25 cellular contexts compared by ENCODE assay signal in genomic region chr13:73069206-73069815, GRCh38. TPM values are rescaled to one million over a fixed set of nuclear protein-coding genes. Genes with fewer than 3 reads are reported as not detected.
DNase-seq lines count a peak whose midpoint lies in the region; ATAC-seq and TF ChIP-seq lines count a peak whose summit lies in the region.
"Had no signal": no experiment of that assay in that cellular context is flagged by ENCODE, and none has a peak within 500 bp of the region (broad histone marks: within the 10 kb centered on the region; RNA-seq: fewer than 3 reads in every experiment).

No MANE protein-coding gene starts in this region.

- H3K4me3 Mint-ChIP-seq in nephron = no peak overlapping the region
- H3K4me3 Mint-ChIP-seq: activated CD4-positive, alpha-beta T cell treated with anti-CD3 and anti-CD28 coated beads, Interleukin-2, amount 10 ng/mL, durations not matched to agents 7 days and 5 days; activated naive CD8-positive, alpha-beta T cell treated with anti-CD3 and anti-CD28 coated beads, Interleukin-2, amount 10 ng/mL, durations not matched to agents 7 days and 5 days; stimulated activated naive CD8-positive, alpha-beta T cell treated with anti-CD3 and anti-CD28 coated beads, Interleukin-15, amount 100 ng/mL, for 72 hours had no signal

- H3K9ac ChIP-seq in PC-3 (ENCODE audit: low read length) = no peak overlapping the region
- H3K9ac ChIP-seq in colonic mucosa (ENCODE audit: low read depth in 2 of 2, low read length in 2 of 2) = no peak overlapping the region
- H3K9ac ChIP-seq: BLaER1 had no signal

- no peaks in the 10 kb centered on the region for H3F3A ChIP-seq in PC-3 (ENCODE audit: low read length, unreplicated experiment)

- ATAC-seq in PC-3 = peak; percentile 20; the same call in 1 of the 2 replicates
- no peak for ATAC-seq in sciatic nerve
- ATAC-seq: stimulated activated naive CD8-positive, alpha-beta T cell treated with anti-CD3 and anti-CD28 coated beads, Interleukin-15, amount 100 ng/mL, for 72 hours; upper lobe of right lung had no signal

- no peaks in the 10 kb centered on the region for H3K9me2 ChIP-seq in PC-3 (replicated peaks; ENCODE audit: low read length)

- H2AFZ ChIP-seq in PC-3 (ENCODE audit: low read length) = no peak overlapping the region

- H3K9me3 Mint-ChIP-seq in nephron = no peaks in the 10 kb centered on the region
- H3K9me3 Mint-ChIP-seq: activated CD4-positive, alpha-beta T cell treated with anti-CD3 and anti-CD28 coated beads, Interleukin-2, amount 10 ng/mL, durations not matched to agents 7 days and 5 days; activated naive CD8-positive, alpha-beta T cell treated with anti-CD3 and anti-CD28 coated beads, Interleukin-2, amount 10 ng/mL, durations not matched to agents 7 days and 5 days; activated T-helper 2 cell treated with anti-CD3 and anti-CD28 coated beads, Interferon-gamma antibody, Interleukin-2, Interleukin-4, amounts not matched to agents 10 μg/mL and 5 μg/mL and 100 μg/mL, durations not matched to agents 14 hours and 24 hours and 36 hours; stimulated activated naive CD8-positive, alpha-beta T cell treated with anti-CD3 and anti-CD28 coated beads, Interleukin-15, amount 100 ng/mL, for 72 hours had no signal

- H3K27me3 Mint-ChIP-seq in nephron (ENCODE audit: low read depth) = peaks cover 10% of the 10 kb centered on the region
- H3K27me3 Mint-ChIP-seq: activated CD4-positive, alpha-beta T cell treated with anti-CD3 and anti-CD28 coated beads, Interleukin-2, amount 10 ng/mL, durations not matched to agents 7 days and 5 days; activated naive CD8-positive, alpha-beta T cell treated with anti-CD3 and anti-CD28 coated beads, Interleukin-2, amount 10 ng/mL, durations not matched to agents 7 days and 5 days; stimulated activated naive CD8-positive, alpha-beta T cell treated with anti-CD3 and anti-CD28 coated beads, Interleukin-15, amount 100 ng/mL, for 72 hours had no signal

- intact Hi-C loops in PC-3 (cut with micrococcal nuclease) = no loop called here
- intact Hi-C loops in colonic mucosa (cut with DNase I) = no loop called here
- intact Hi-C loops in sciatic nerve (cut with DNase I) = no loop called here

- no peaks in the 10 kb centered on the region for H3K9me3 ChIP-seq in PC-3 (ENCODE audit: low read length)
- no peaks in the 10 kb centered on the region for H3K9me3 ChIP-seq in colonic mucosa
- H3K9me3 ChIP-seq: BLaER1, esophagus muscularis mucosa, left ventricle myocardium inferior, prostate gland, upper lobe of right lung had no signal

- H3K79me2 ChIP-seq in PC-3 (ENCODE audit: low read length) = peaks cover 99% of the 10 kb centered on the region

- H3K27ac ChIP-seq in PC-3 (ENCODE audit: low read length) = peak overlapping the region; percentile 49
- peak overlapping the region; percentile 72 for H3K27ac ChIP-seq in colonic mucosa
- H3K27ac ChIP-seq: BLaER1, esophagus muscularis mucosa, HL-60, left ventricle myocardium inferior, prostate gland, upper lobe of right lung had no signal

- H3K36me3 ChIP-seq in PC-3 (ENCODE audit: low read depth, low read length) (peaks cover 59% of the 10 kb centered on the region), colonic mucosa (no peaks in the 10 kb centered on the region)
- H3K36me3 ChIP-seq: BLaER1, left ventricle myocardium inferior, prostate gland had no signal

- peaks cover 7% of the 10 kb centered on the region for H3K36me3 Mint-ChIP-seq in nephron (ENCODE audit: low read depth)

- BruUV-seq in PC-3 (replicated peaks; lab: Mats Ljungman, UMichigan) = no TSS peak

- peaks cover 41% of the 10 kb centered on the region for H4K20me1 ChIP-seq in PC-3 (ENCODE audit: low read length)
- H4K20me1 ChIP-seq: BLaER1 had no signal

- no peak overlapping the region for H3K4me2 ChIP-seq in PC-3 (ENCODE audit: low read length)
- H3K4me2 ChIP-seq: BLaER1 had no signal

- H3K4me1 Mint-ChIP-seq in nephron = peaks cover 46% of the 10 kb centered on the region
- H3K4me1 Mint-ChIP-seq: stimulated activated naive CD8-positive, alpha-beta T cell treated with anti-CD3 and anti-CD28 coated beads, Interleukin-15, amount 100 ng/mL, for 72 hours had no signal

- POLR2A ChIA-PET in PC-3 (lab: Charles Lee; ENCODE audit: unreplicated experiment) = interaction anchor here (0.5 to 0.6 kb wide), 3 partner anchors 14 to 426 kb away, joined by 3 to 5 read pairs (median 4); no protein-coding TSS in a partner anchor

- TF ChIP-seq CTCF in AG09309 (IDR thresholded peaks at IDR 0.05; ENCODE audit: control insufficient read depth, insufficient read depth, low read depth, low read length, missing control alignments) (no peak), PC-3 (conservative IDR thresholded peaks at IDR 0.05; ENCODE audit: low read depth, low read length) (no peak), colonic mucosa (IDR thresholded peaks at IDR 0.05) (no peak), nephron (IDR thresholded peaks at IDR 0.05; ENCODE audit: unreplicated experiment in 3 of 3) (no peak)

- CTCF ChIA-PET in PC-3 (lab: Charles Lee) = no interaction called here

- peaks cover 68% of the 10 kb centered on the region for H3K4me1 ChIP-seq in PC-3 (ENCODE audit: insufficient read depth, low read length)
- peaks cover 5% of the 10 kb centered on the region for H3K4me1 ChIP-seq in colonic mucosa
- H3K4me1 ChIP-seq: esophagus muscularis mucosa, left ventricle myocardium inferior, upper lobe of right lung had no signal

- peak; percentile 21 for DNase-seq in AG09309 (ENCODE audit: low read depth)
- DNase-seq in PC-3 = peak; percentile 51
- no peak for DNase-seq in colonic mucosa
- DNase-seq in globus pallidus (ENCODE audit: low spot score) = no peak
- DNase-seq in SIG-M5 treated with dmso at 0.1 percent for 504 hours (lab: John Stamatoyannopoulos, UW; ENCODE audit: unreplicated experiment) = no peak
- DNase-seq in sciatic nerve (ENCODE audit: low spot score) = no peak
- no peak for DNase-seq in dermis blood vessel endothelial cell
- DNase-seq: activated CD4-positive, alpha-beta T cell treated with anti-CD3 and anti-CD28 coated beads, Interleukin-2, amount 10 ng/mL, durations not matched to agents 7 days and 5 days; activated naive CD8-positive, alpha-beta T cell treated with anti-CD3 and anti-CD28 coated beads, Interleukin-2, amount 10 ng/mL, durations not matched to agents 7 days and 5 days; left ventricle myocardium inferior; midbrain; MM.1S; NCI-H2171 treated with DMSO at 0.1 percent for 48 hours; NCI-H526 treated with DMSO at 0.1 percent for 48 hours; Right ventricle myocardium superior; stimulated activated CD4-positive, alpha-beta T cell treated with anti-CD3 and anti-CD28 coated beads, Interleukin-4, amount 100 ng/mL, for 24 hours; stimulated activated naive CD8-positive, alpha-beta T cell treated with anti-CD3 and anti-CD28 coated beads, Interleukin-15, amount 100 ng/mL, for 72 hours; upper lobe of right lung had no signal

- H3K27me3 ChIP-seq in PC-3 (ENCODE audit: low read length) = no peaks in the 10 kb centered on the region
- no peaks in the 10 kb centered on the region for H3K27me3 ChIP-seq in colonic mucosa
- H3K27me3 ChIP-seq: BLaER1, esophagus muscularis mucosa, upper lobe of right lung had no signal

- H3K4me3 ChIP-seq in AG09309 (ENCODE audit: control insufficient read depth, low read depth, low read length) = no peak overlapping the region
- H3K4me3 ChIP-seq in PC-3 (ENCODE audit: low read length) = no peak overlapping the region
- no peak overlapping the region for H3K4me3 ChIP-seq in colonic mucosa
- H3K4me3 ChIP-seq: BLaER1, esophagus muscularis mucosa, left ventricle myocardium inferior, prostate gland, upper lobe of right lung had no signal

- H3K27ac Mint-ChIP-seq in nephron = peak overlapping the region; percentile 11 to 49 (median 38)
- H3K27ac Mint-ChIP-seq: activated CD4-positive, alpha-beta T cell treated with anti-CD3 and anti-CD28 coated beads, Interleukin-2, amount 10 ng/mL, durations not matched to agents 7 days and 5 days; activated naive CD8-positive, alpha-beta T cell treated with anti-CD3 and anti-CD28 coated beads, Interleukin-2, amount 10 ng/mL, durations not matched to agents 7 days and 5 days; activated T-helper 2 cell treated with anti-CD3 and anti-CD28 coated beads, Interferon-gamma antibody, Interleukin-2, Interleukin-4, amounts not matched to agents 10 μg/mL and 5 μg/mL and 100 μg/mL, durations not matched to agents 14 hours and 24 hours and 36 hours; stimulated activated naive CD8-positive, alpha-beta T cell treated with anti-CD3 and anti-CD28 coated beads, Interleukin-15, amount 100 ng/mL, for 72 hours had no signal

RNA-seq across cellular contexts. Expression of gene KLF5, which starts 10.5 kb away (rescaled TPM):
- total RNA-seq in PC-3 (2014; rRNA removed) (51.4 and 53.7 TPM in 2 replicates), colonic mucosa (100 to 1,000 TPM; 334 to 424 TPM), sciatic nerve (83.6 TPM), dermis blood vessel endothelial cell (1.0 and 1.2 TPM in 2 replicates)
- total RNA-seq: G401 had no signal

Comparison
In these comparisons a context has a peak if more than half of its experiments do, and no peak if none do; other contexts are left out.
1. DNase-seq: peak in AG09309 (single experiment) and PC-3 (single experiment); none in colonic mucosa (single experiment), globus pallidus (single experiment), SIG-M5 treated with dmso at 0.1 percent for 504 hours (single experiment), sciatic nerve (single experiment) and dermis blood vessel endothelial cell (single experiment).
2. RNA of gene KLF5, which starts 10.5 kb away (total RNA-seq): 334 to 424 TPM in colonic mucosa, 83.6 TPM in sciatic nerve (single experiment) and 51.4 to 53.7 TPM in PC-3; 1.0 to 1.2 TPM in dermis blood vessel endothelial cell; every median in the first group is over 10 times any median in the second.